In genomic region chr12:65168606-65169310, GRCh38 we compare ENCODE assay signal across 8 cellular contexts. TPM values are rescaled to one million over a fixed set of nuclear protein-coding genes. Genes with fewer than 3 reads are reported as not detected.
A peak's percentile ranks its signal among the peaks of the same experiment; 100 is the strongest.
DNase-seq lines count a peak whose midpoint lies in the region; ATAC-seq and TF ChIP-seq lines count a peak whose summit lies in the region.

No MANE protein-coding gene starts in this region.

- ATAC-seq in HG03159 (IDR thresholded peaks at IDR 0.05; ENCODE audit: unreplicated experiment) = peak; percentile 10

- peak; percentile 23 for DNase-seq in GM12865 (ENCODE audit: low read depth)
- DNase-seq in lower leg skin (ENCODE audit: low spot score in 2 of 2) = no peak
- DNase-seq in vagina (ENCODE audit: extremely low spot score in 2 of 2) = no peak
- DNase-seq in NCI-H1105 (lab: John Stamatoyannopoulos, UW) = no peak
- DNase-seq in NCI-H446 treated with DMSO at 0.1 percent for 48 hours (lab: John Stamatoyannopoulos, UW) = no peak
- DNase-seq in NCI-H2107 treated with DMSO at 0.1 percent for 48 hours (lab: John Stamatoyannopoulos, UW; ENCODE audit: unreplicated experiment) = no peak

- 12% methylated on average over 9 of the region's 9 CpGs for WGBS in lower leg skin, 2 donors

- no peaks in the 10 kb centered on the region for H3K9me3 ChIP-seq in vagina

- H3K36me3 ChIP-seq in vagina = no peaks in the 10 kb centered on the region

- intact Hi-C loops in lower leg skin (cut with DNase I; ENCODE audit: low total_unique reads) = no loop called here
- intact Hi-C loops in vagina (cut with DNase I) = no loop called here

- TF ChIP-seq POLR2A in lower leg skin (IDR thresholded peaks at IDR 0.05) (no peak), vagina (IDR thresholded peaks at IDR 0.05) (no peak)

- H3K4me3 ChIP-seq in GM12865 (ENCODE audit: low read depth, low read length) (peak overlapping the region; percentile 94), lower leg skin (ENCODE audit: low read depth, poor library complexity, severe bottlenecking) (peak overlapping the region; percentile 82), vagina (peak overlapping the region; percentile 58 to 75)

- H3K27ac ChIP-seq in angular gyrus (ENCODE audit: low read depth, low read length) (peak overlapping the region; percentile 92), vagina (peak overlapping the region; percentile 87)

- H3K27me3 ChIP-seq in vagina = no peaks in the 10 kb centered on the region

- TF ChIP-seq CTCF in GM12865 (IDR thresholded peaks at IDR 0.05; ENCODE audit: insufficient read depth, low read depth, low read length, missing control alignments) = no peak
- no peak for TF ChIP-seq CTCF in lower leg skin (IDR thresholded peaks at IDR 0.05)
- no peak for TF ChIP-seq CTCF in vagina (IDR thresholded peaks at IDR 0.05)

- peaks cover 44% of the 10 kb centered on the region for H3K4me1 ChIP-seq in vagina

RNA-seq across cellular contexts. Expression of gene LEMD3, which starts 0.6 kb away (rescaled TPM):
- total RNA-seq in lower leg skin (10 to 100 TPM; 45.1 to 89.8 (median 53.7) TPM), vagina (35.8 TPM)

RNA-seq across cellular contexts. Expression of gene WIF1, which starts 47.7 kb away (rescaled TPM):
- total RNA-seq in lower leg skin (1 to 10 TPM; 1.7 to 4.2 (median 2.3) TPM), vagina (27.3 TPM)
